In genomic region chr4:73679836-73680235, GRCh38 we compare ENCODE assay signal across 21 cellular contexts. TPM values are rescaled to one million over a fixed set of nuclear protein-coding genes. Genes with fewer than 3 reads are reported as not detected.
DNase-seq lines count a peak whose midpoint lies in the region; ATAC-seq and TF ChIP-seq lines count a peak whose summit lies in the region.
"Had no signal": no experiment of that assay in that cellular context is flagged by ENCODE, and none has a peak within 500 bp of the region (broad histone marks: within the 10 kb centered on the region; RNA-seq: fewer than 3 reads in every experiment).

No MANE protein-coding gene starts in this region.

- TF ChIP-seq CTCF in AG09309 (IDR thresholded peaks at IDR 0.05; ENCODE audit: control insufficient read depth, insufficient read depth, low read depth, low read length, missing control alignments) = no peak
- no peak for TF ChIP-seq CTCF in astrocyte of the cerebellum (IDR thresholded peaks at IDR 0.05; ENCODE audit: low read depth, low read length, missing control alignments)
- TF ChIP-seq CTCF in foreskin keratinocyte (conservative IDR thresholded peaks at IDR 0.05) = no peak

- no peaks in the 10 kb centered on the region for H3K9me3 ChIP-seq in T-helper 17 cell (ENCODE audit: control insufficient read depth, low read length, poor library complexity, severe bottlenecking)
- H3K9me3 ChIP-seq: left lung, Peyer's patch, sigmoid colon had no signal

- H3K4me3 ChIP-seq in AG09309 (ENCODE audit: control insufficient read depth, low read depth, low read length) (no peak overlapping the region), astrocyte of the cerebellum (ENCODE audit: low read depth, low read length) (no peak overlapping the region)
- H3K4me3 ChIP-seq: left lung, Peyer's patch, sigmoid colon had no signal

- no peaks in the 10 kb centered on the region for H3K27me3 Mint-ChIP-seq in T-helper 17 cell

- peak; percentile 64 for DNase-seq in AG09309 (ENCODE audit: low read depth)
- DNase-seq in HT1080 (ENCODE audit: low read depth) = peak; percentile 82
- peak; percentile 68 for DNase-seq in astrocyte of the cerebellum (ENCODE audit: low read depth)
- peak in 1 of 2 donors; percentile 66 for DNase-seq in foreskin keratinocyte
- no peak for DNase-seq in T-helper 17 cell
- DNase-seq in activated naive CD4-positive, alpha-beta T cell treated with anti-CD3 and anti-CD28 coated beads, Interleukin-2, amount 50 U/mL, for 16 hours = no peak
- DNase-seq: activated CD4-positive, alpha-beta T cell treated with anti-CD3 and anti-CD28 coated beads, Interleukin-2, amount 50 U/mL, for 4 hours; activated T-cell treated with anti-CD3 and anti-CD28 coated beads, Interleukin-2, amount 50 U/mL, for 1 hour; caudate nucleus; COR-L47; effector CD8-positive, alpha-beta T cell; left lung; NCI-H1105 treated with DMSO at 0.1 percent for 48 hours; NCI-H774; Peyer's patch; sigmoid colon; SW 1271 had no signal

- peak; percentile 8 for ATAC-seq in foreskin keratinocyte
- no peak for ATAC-seq in T-helper 17 cell
- ATAC-seq in GM19328 (IDR thresholded peaks at IDR 0.05; ENCODE audit: unreplicated experiment) = no peak
- ATAC-seq in GM18519 (IDR thresholded peaks at IDR 0.05; ENCODE audit: low FRiP score, unreplicated experiment) = no peak
- ATAC-seq: activated naive CD4-positive, alpha-beta T cell treated with anti-CD3 and anti-CD28 coated beads, Interleukin-2, amount 50 U/mL, for 72 hours; left lung had no signal

- H3K4me1 Mint-ChIP-seq in T-helper 17 cell = no peaks in the 10 kb centered on the region

- H3K36me3 Mint-ChIP-seq in T-helper 17 cell (ENCODE audit: low read depth) = no peaks in the 10 kb centered on the region
- H3K36me3 Mint-ChIP-seq: activated naive CD4-positive, alpha-beta T cell treated with anti-CD3 and anti-CD28 coated beads, Interleukin-2, amount 50 U/mL, for 72 hours had no signal

- H3K27ac Mint-ChIP-seq in T-helper 17 cell = no peak overlapping the region
- H3K27ac Mint-ChIP-seq: activated naive CD4-positive, alpha-beta T cell treated with anti-CD3 and anti-CD28 coated beads, Interleukin-2, amount 50 U/mL, for 72 hours had no signal

- H3K27me3 ChIP-seq in foreskin keratinocyte = no peaks in the 10 kb centered on the region
- H3K27me3 ChIP-seq: left lung, Peyer's patch, sigmoid colon had no signal

- in situ Hi-C loops in astrocyte of the cerebellum (cut with HindIII; ENCODE audit: low sequenced_read_pairs) = no loop called here

- H3K4me3 Mint-ChIP-seq in T-helper 17 cell = no peak overlapping the region

- peak overlapping the region; percentile 77 for H3K27ac ChIP-seq in foreskin keratinocyte
- H3K27ac ChIP-seq: left lung, Peyer's patch, sigmoid colon had no signal

- peaks cover 42% of the 10 kb centered on the region for H3K4me1 ChIP-seq in foreskin keratinocyte
- H3K4me1 ChIP-seq: Peyer's patch, sigmoid colon had no signal

RNA-seq across cellular contexts. Expression of gene RASSF6, which starts 59.6 kb away (rescaled TPM):
- not detected in 2 replicates for total RNA-seq in HT1080 (2014; rRNA removed; shearing (Covaris generic))
- not detected in 2 replicates for polyA plus RNA-seq in HT1080 (2015; cell fraction: cytosol; rRNA removed)
- not detected in 2 replicates for polyA plus RNA-seq in HT1080 (2015; cell fraction: nucleus; rRNA removed)
- total RNA-seq in foreskin keratinocyte = 1.2 and 1.3 TPM in 2 replicates
- polyA plus RNA-seq in foreskin keratinocyte = 0.45 and 0.69 TPM in 2 replicates
- 1 to 10 TPM; 1.4 to 1.7 TPM for total RNA-seq in T-helper 17 cell
- total RNA-seq: activated naive CD4-positive, alpha-beta T cell treated with anti-CD3 and anti-CD28 coated beads, Interleukin-2, amount 50 U/mL, for 72 hours; G401 had no signal

Comparison
In these comparisons a context has a peak if more than half of its experiments do, and no peak if none do; other contexts are left out.
1. DNase-seq: peak in AG09309 (single experiment), HT1080 (single experiment) and astrocyte of the cerebellum (single experiment); none in T-helper 17 cell (0 of 3) and activated naive CD4-positive, alpha-beta T cell treated with anti-CD3 and anti-CD28 coated beads, Interleukin-2, amount 50 U/mL, for 16 hours (single experiment).